8 cellular contexts compared by ENCODE assay signal in the genomic region with DNA sequence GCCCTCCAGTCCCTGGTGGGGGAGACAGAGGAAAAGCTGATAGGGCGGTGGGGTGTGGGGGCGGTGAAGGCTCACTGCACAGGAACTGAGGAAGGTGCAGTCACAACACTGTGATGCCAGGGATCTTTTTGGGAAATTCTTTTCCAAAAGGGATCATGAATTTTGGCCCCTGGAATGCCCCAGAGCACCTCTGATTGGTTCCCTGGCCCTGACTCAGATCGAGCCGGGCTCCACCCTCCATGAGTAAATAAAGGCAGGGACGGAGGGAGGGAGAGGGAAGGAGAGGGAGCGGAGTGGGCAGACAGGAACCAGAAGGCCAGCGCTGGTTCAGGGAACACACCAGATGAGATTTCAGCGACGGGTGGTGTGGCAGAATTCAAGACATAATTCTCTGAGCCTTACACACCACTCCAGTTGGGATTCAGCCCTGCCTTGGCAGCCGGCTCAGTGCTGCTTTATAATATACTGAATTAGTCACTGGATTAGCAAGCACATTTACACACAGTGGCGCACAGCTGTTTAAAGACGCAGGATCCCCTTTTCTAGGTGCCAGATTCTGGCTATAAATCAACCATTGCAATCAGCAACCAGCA.
A peak's percentile ranks its signal among the peaks of the same experiment; 100 is the strongest.
DNase-seq lines count a peak whose midpoint lies in the region; ATAC-seq and TF ChIP-seq lines count a peak whose summit lies in the region.

No MANE protein-coding gene starts in this region.

- H3K27ac ChIP-seq in transverse colon: peak overlapping the region; percentile 91 to 94 (median 92)

- H3K27me3 Mint-ChIP-seq in dendritic cell treated with granulocyte-macrophage colony-stimulating factor and Interleukin-4, amounts not matched to agents 40 ng/mL and 50 ng/mL, for 4 days: peaks cover 16% of the 10 kb centered on the region
- no peaks in the 10 kb centered on the region for H3K27me3 Mint-ChIP-seq in memory B cell

- ATAC-seq in Right ventricle myocardium inferior: peak; percentile 89
- peak; percentile 60 for ATAC-seq in memory B cell (ENCODE audit: low read depth)
- ATAC-seq in HG02840 (IDR thresholded peaks at IDR 0.05; ENCODE audit: low FRiP score, unreplicated experiment): no peak

- no peaks in the 10 kb centered on the region for H3K27me3 ChIP-seq in transverse colon

- DNase-seq in Right ventricle myocardium inferior (ENCODE audit: missing footprints): peak; percentile 90
- DNase-seq in cardiac septum (ENCODE audit: low spot score): no peak
- peak; percentile 83 for DNase-seq in SHP77 treated with DMSO at 0.1 percent for 48 hours (lab: John Stamatoyannopoulos, UW)
- DNase-seq in memory B cell (ENCODE audit: low spot score in 2 of 2): no peak
- peak; percentile 88 for DNase-seq in transverse colon
- no peak for DNase-seq in GF-D8 (lab: John Stamatoyannopoulos, UW)

- peak overlapping the region; percentile 58 for H3K4me3 Mint-ChIP-seq in dendritic cell treated with granulocyte-macrophage colony-stimulating factor and Interleukin-4, amounts not matched to agents 40 ng/mL and 50 ng/mL, for 4 days
- H3K4me3 Mint-ChIP-seq in memory B cell: peak overlapping the region; percentile 60

- no peaks in the 10 kb centered on the region for H3K36me3 Mint-ChIP-seq in dendritic cell treated with granulocyte-macrophage colony-stimulating factor and Interleukin-4, amounts not matched to agents 40 ng/mL and 50 ng/mL, for 4 days (ENCODE audit: low read depth)
- H3K36me3 Mint-ChIP-seq in memory B cell: peaks cover 24% of the 10 kb centered on the region

- TF ChIP-seq CTCF in transverse colon (IDR thresholded peaks at IDR 0.05): no peak

- no peaks in the 10 kb centered on the region for H3K36me3 ChIP-seq in transverse colon

- peaks cover 19% of the 10 kb centered on the region for H3K4me1 Mint-ChIP-seq in dendritic cell treated with granulocyte-macrophage colony-stimulating factor and Interleukin-4, amounts not matched to agents 40 ng/mL and 50 ng/mL, for 4 days (ENCODE audit: low read depth)
- peaks cover 87% of the 10 kb centered on the region for H3K4me1 Mint-ChIP-seq in memory B cell

- no peaks in the 10 kb centered on the region for H3K9me3 ChIP-seq in transverse colon

- intact Hi-C loops in Right ventricle myocardium inferior (cut with DNase I) (loop anchor here (5.0 kb wide), 1 partner anchor 40 kb away; no protein-coding TSS in a partner anchor), cardiac septum (cut with DNase I) (loop anchor here (2.0 kb wide), 1 partner anchor 14 kb away; no protein-coding TSS in a partner anchor), transverse colon (cut with DNase I; ENCODE audit: low total_unique reads) (no loop called here)
- intact Hi-C loops in dendritic cell treated with granulocyte-macrophage colony-stimulating factor and Interleukin-4, amounts not matched to agents 40 ng/mL and 50 ng/mL, for 4 days (cut with micrococcal nuclease): no loop called here

- H3K4me3 ChIP-seq in transverse colon: peak overlapping the region in 3 of 4 donors; percentile 13 to 37 (median 20)

- no peak overlapping the region for H3K27ac Mint-ChIP-seq in dendritic cell treated with granulocyte-macrophage colony-stimulating factor and Interleukin-4, amounts not matched to agents 40 ng/mL and 50 ng/mL, for 4 days
- H3K27ac Mint-ChIP-seq in memory B cell: peak overlapping the region; percentile 72

- peak; percentile 52 for TF ChIP-seq EP300 in transverse colon (IDR thresholded peaks at IDR 0.05; ENCODE audit: low read depth)

- H3K4me1 ChIP-seq in transverse colon: peaks cover 35 to 88% (median 79%) of the 10 kb centered on the region in 4 donors

- no peaks in the 10 kb centered on the region for H3K9me3 Mint-ChIP-seq in dendritic cell treated with granulocyte-macrophage colony-stimulating factor and Interleukin-4, amounts not matched to agents 40 ng/mL and 50 ng/mL, for 4 days
- no peaks in the 10 kb centered on the region for H3K9me3 Mint-ChIP-seq in memory B cell

- WGBS in transverse colon (ENCODE audit: low coverage in 1 of 2), 2 donors: 20 to 24% methylated on average over 2 to 12 of the region's 12 CpGs

- in situ Hi-C loops in transverse colon (cut with MboI; ENCODE audit: low pct_ligation_motif_present in 1 of 4, low pct_unique_long_range_greater_than_20kb in 1 of 4, low sequenced_read_pairs in 3 of 4): loop anchor here in 1 of 4 donors (25.0 kb wide), 1 partner anchor 220 kb away; no protein-coding TSS in a partner anchor

- TF ChIP-seq POLR2A in transverse colon (IDR thresholded peaks at IDR 0.05): peak; percentile 86

Comparison
In these comparisons a context has a peak if more than half of its experiments do, and no peak if none do; other contexts are left out.
1. DNase-seq: peak in Right ventricle myocardium inferior (single experiment), SHP77 treated with DMSO at 0.1 percent for 48 hours (single experiment) and transverse colon (single experiment); none in cardiac septum (single experiment), memory B cell (0 of 2) and GF-D8 (single experiment).
2. intact Hi-C loops: an anchor here in Right ventricle myocardium inferior (5.0 kb wide) and cardiac septum (2.0 kb wide); none called in dendritic cell treated with granulocyte-macrophage colony-stimulating factor and Interleukin-4, amounts not matched to agents 40 ng/mL and 50 ng/mL, for 4 days and transverse colon.